Comparison of ENCODE assay signal across 10 cellular contexts in the genomic region with DNA sequence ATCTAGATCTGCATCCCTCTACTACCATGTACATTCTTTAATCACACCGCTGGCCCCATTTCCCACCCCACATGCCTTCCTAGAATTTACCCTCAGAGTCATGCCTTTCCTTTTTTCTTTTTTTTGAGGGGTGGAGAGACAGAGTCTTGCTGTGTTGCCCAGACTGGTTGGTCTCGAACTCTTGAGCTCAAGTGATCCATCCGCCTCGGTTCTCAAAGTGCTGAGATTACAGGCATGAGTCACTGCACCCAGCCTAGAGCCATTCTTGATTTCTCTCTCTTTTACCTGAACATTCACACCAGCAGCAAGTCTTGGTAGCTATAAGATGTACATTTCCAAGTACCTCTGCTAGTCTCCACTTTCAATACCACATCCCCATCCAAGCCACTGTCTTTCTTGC. TPM values are rescaled to one million over a fixed set of nuclear protein-coding genes. Genes with fewer than 3 reads are reported as not detected.
DNase-seq lines count a peak whose midpoint lies in the region; ATAC-seq and TF ChIP-seq lines count a peak whose summit lies in the region.
"Had no signal": no experiment of that assay in that cellular context is flagged by ENCODE, and none has a peak within 500 bp of the region (broad histone marks: within the 10 kb centered on the region; RNA-seq: fewer than 3 reads in every experiment).

No MANE protein-coding gene starts in this region.

- peak overlapping the region; percentile 97 for H3K27ac Mint-ChIP-seq in activated T-cell treated with anti-CD3 and anti-CD28 coated beads, Interleukin-2, amount 50 U/mL, for 24 hours
- peak overlapping the region in 1 of 2 donors; percentile 86 for H3K27ac Mint-ChIP-seq in effector memory CD8-positive, alpha-beta T cell

- CTCF ChIA-PET in RWPE1 (lab: Yijun Ruan, JAX): interaction anchor here (0.9 kb wide), 1 partner anchor 11 kb away, joined by 4 read pairs; no protein-coding TSS in a partner anchor

- H3K27ac ChIP-seq in RWPE1: peak overlapping the region; percentile 99
- peak overlapping the region; percentile 3 for H3K27ac ChIP-seq in smooth muscle cell (ENCODE audit: low read depth)

- WGBS in smooth muscle cell (ENCODE audit: low lambda C conversion rate): 48% methylated on average over 4 of the region's 4 CpGs

- POLR2A ChIA-PET in RWPE1 (lab: Yijun Ruan, JAX; ENCODE audit: low non-redundant PET): no interaction called here

- H3K27me3 ChIP-seq in smooth muscle cell (ENCODE audit: low read depth): no peaks in the 10 kb centered on the region

- no peaks in the 10 kb centered on the region for H3K27me3 Mint-ChIP-seq in activated T-cell treated with anti-CD3 and anti-CD28 coated beads, Interleukin-2, amount 50 U/mL, for 24 hours
- no peaks in the 10 kb centered on the region for H3K27me3 Mint-ChIP-seq in effector memory CD8-positive, alpha-beta T cell

- peaks cover 55% of the 10 kb centered on the region for H3K79me2 ChIP-seq in smooth muscle cell (ENCODE audit: low read depth)

- H3K9ac ChIP-seq in smooth muscle cell (ENCODE audit: low read depth): no peak overlapping the region

- peaks cover 59% of the 10 kb centered on the region for H3K36me3 Mint-ChIP-seq in activated T-cell treated with anti-CD3 and anti-CD28 coated beads, Interleukin-2, amount 50 U/mL, for 24 hours (ENCODE audit: low read depth)
- peaks cover 57% of the 10 kb centered on the region for H3K36me3 Mint-ChIP-seq in effector memory CD8-positive, alpha-beta T cell (ENCODE audit: insufficient read depth)

- peak overlapping the region; percentile 90 for H3K4me2 ChIP-seq in smooth muscle cell

- H3K9me3 Mint-ChIP-seq in activated T-cell treated with anti-CD3 and anti-CD28 coated beads, Interleukin-2, amount 50 U/mL, for 24 hours: no peaks in the 10 kb centered on the region
- H3K9me3 Mint-ChIP-seq in effector memory CD8-positive, alpha-beta T cell: no peaks in the 10 kb centered on the region

- no peak overlapping the region for H2AFZ ChIP-seq in smooth muscle cell (ENCODE audit: low read depth)

- no peak overlapping the region for H3K4me3 ChIP-seq in smooth muscle cell

- H3K4me3 Mint-ChIP-seq in activated T-cell treated with anti-CD3 and anti-CD28 coated beads, Interleukin-2, amount 50 U/mL, for 24 hours: peak overlapping the region; percentile 99
- peak overlapping the region; percentile 70 to 98 for H3K4me3 Mint-ChIP-seq in effector memory CD8-positive, alpha-beta T cell

- peaks cover 76% of the 10 kb centered on the region for H3K4me1 Mint-ChIP-seq in activated T-cell treated with anti-CD3 and anti-CD28 coated beads, Interleukin-2, amount 50 U/mL, for 24 hours (ENCODE audit: low read depth)
- peaks cover 70 to 76% of the 10 kb centered on the region in 2 donors for H3K4me1 Mint-ChIP-seq in effector memory CD8-positive, alpha-beta T cell (ENCODE audit: low read depth in 2 of 2)

- no peaks in the 10 kb centered on the region for H3K36me3 ChIP-seq in smooth muscle cell (ENCODE audit: low read depth)

- TF ChIP-seq CTCF in RWPE1 (conservative IDR thresholded peaks at IDR 0.05; ENCODE audit: low read depth) (no peak), smooth muscle cell (IDR thresholded peaks at IDR 0.05; ENCODE audit: borderline replicate concordance, insufficient read depth, poor library complexity, severe bottlenecking) (no peak)

- no peak for ATAC-seq in effector memory CD8-positive, alpha-beta T cell (replicated peaks)

- H3F3A ChIP-seq in smooth muscle cell (ENCODE audit: low read depth): peaks cover 27% of the 10 kb centered on the region

- no peaks in the 10 kb centered on the region for H3K9me3 ChIP-seq in smooth muscle cell (replicated peaks; ENCODE audit: low read depth)
- H3K9me3 ChIP-seq: spleen had no signal

- H4K20me1 ChIP-seq in smooth muscle cell (ENCODE audit: low read depth): peaks cover 6% of the 10 kb centered on the region

- DNase-seq in activated T-cell treated with anti-CD3 and anti-CD28 coated beads, Interleukin-2, amount 50 U/mL, for 24 hours: no peak
- DNase-seq in activated T-cell treated with anti-CD3 and anti-CD28 coated beads, Interleukin-2, amount 50 U/mL, for 1 hour: no peak
- DNase-seq in RWPE1 (ENCODE audit: low spot score) (no peak), smooth muscle cell (lab: John Stamatoyannopoulos, UW; ENCODE audit: unreplicated experiment) (no peak), NCI-H2107 treated with DMSO at 0.1 percent for 48 hours (lab: John Stamatoyannopoulos, UW; ENCODE audit: unreplicated experiment) (no peak), mesenteric fat pad (ENCODE audit: low spot score) (no peak), UCSD-AML1 (lab: John Stamatoyannopoulos, UW; ENCODE audit: unreplicated experiment) (no peak)
- no peak for DNase-seq in effector memory CD8-positive, alpha-beta T cell
- DNase-seq: Right ventricle myocardium superior, spleen had no signal

- H3K4me1 ChIP-seq in smooth muscle cell (ENCODE audit: low read depth): peaks cover 39% of the 10 kb centered on the region

RNA-seq across cellular contexts. Expression of a gene that starts 2.1 kb away (rescaled TPM):
- total RNA-seq in smooth muscle cell (15.6 and 21.1 TPM in 2 replicates), mesenteric fat pad (11.1 TPM)
- polyA plus RNA-seq in smooth muscle cell: 34.5 and 44.8 TPM in 2 replicates

RNA-seq across cellular contexts. Expression of a gene that starts 2.2 kb away (rescaled TPM):
- total RNA-seq in smooth muscle cell (47.5 and 57.4 TPM in 2 replicates), mesenteric fat pad (150 TPM)
- polyA plus RNA-seq in smooth muscle cell: 110 and 123 TPM in 2 replicates

RNA-seq across cellular contexts. Expression of a gene that starts 6.1 kb away (rescaled TPM):
- total RNA-seq in smooth muscle cell: 12.2 and 25.9 TPM in 2 replicates
- 12.2 and 20.1 TPM in 2 replicates for polyA plus RNA-seq in smooth muscle cell
- 1.5 TPM for total RNA-seq in mesenteric fat pad

RNA-seq across cellular contexts. Expression of a gene that starts 11.8 kb away (rescaled TPM):
- total RNA-seq in smooth muscle cell (77.2 and 104 TPM in 2 replicates), mesenteric fat pad (135 TPM)
- 215 and 229 TPM in 2 replicates for polyA plus RNA-seq in smooth muscle cell

RNA-seq across cellular contexts. Expression of a gene that starts 27.5 kb away (rescaled TPM):
- total RNA-seq in smooth muscle cell (16.0 and 19.8 TPM in 2 replicates), mesenteric fat pad (4.8 TPM)
- polyA plus RNA-seq in smooth muscle cell: 33.5 and 35.7 TPM in 2 replicates
